ENCODE assay signal across 28 cellular contexts in genomic region chr5:103541114-103541513, GRCh38.
"Had no signal": no experiment of that assay in that cellular context is flagged by ENCODE, and none has a peak within 500 bp of the region (broad histone marks: within the 10 kb centered on the region; RNA-seq: fewer than 3 reads in every experiment).

No MANE protein-coding gene starts in this region.

- H3K4me3 Mint-ChIP-seq: activated B cell treated with CpG ODN at 0.5 μM for 24 hours; activated CD4-positive, alpha-beta T cell treated with anti-CD3 and anti-CD28 coated beads, Interleukin-2, amount 10 ng/mL, durations not matched to agents 24 days and 14 days; activated naive CD8-positive, alpha-beta T cell treated with anti-CD3 and anti-CD28 coated beads, Interleukin-2, amount 50 U/mL, for 24 hours; activated T-cell treated with anti-CD3 and anti-CD28 coated beads, Interleukin-2, amount 50 U/mL, for 4 hours; brain; central memory CD8-positive, alpha-beta T cell; T-cell had no signal

- FAIRE-seq: astrocyte, TTC549 had no signal

- H3K36me3 Mint-ChIP-seq: activated naive CD4-positive, alpha-beta T cell treated with anti-CD3 and anti-CD28 coated beads, Interleukin-2, amount 50 U/mL, for 72 hours; brain; T-cell had no signal

- H3K9me3 Mint-ChIP-seq: activated B cell treated with CpG ODN at 0.5 μM for 24 hours; activated CD4-positive, alpha-beta T cell treated with anti-CD3 and anti-CD28 coated beads, Interleukin-2, amount 10 ng/mL, durations not matched to agents 24 days and 14 days; activated naive CD4-positive, alpha-beta T cell treated with anti-CD3 and anti-CD28 coated beads, Interleukin-2, amount 50 U/mL, for 72 hours; activated naive CD8-positive, alpha-beta T cell treated with anti-CD3 and anti-CD28 coated beads, Interleukin-2, amount 50 U/mL, for 24 hours; activated T-cell treated with anti-CD3 and anti-CD28 coated beads, Interleukin-2, amount 50 U/mL, for 4 hours; central memory CD8-positive, alpha-beta T cell; T-cell had no signal

- DNase-seq: activated B cell treated with CpG ODN at 0.5 μM for 24 hours; activated CD4-positive, alpha-beta T cell treated with anti-CD3 and anti-CD28 coated beads for 1 hour; activated CD4-positive, alpha-beta T cell treated with anti-CD3 and anti-CD28 coated beads, Interleukin-2, amount 10 ng/mL, durations not matched to agents 24 days and 14 days; activated CD4-positive, alpha-beta T cell treated with anti-CD3 and anti-CD28 coated beads, Interleukin-2, amount 50 U/mL, for 48 hours; activated CD8-positive, alpha-beta memory T cell treated with anti-CD3 and anti-CD28 coated beads for 24 hours; activated effector memory CD4-positive, alpha-beta T cell treated with anti-CD3 and anti-CD28 coated beads, Interleukin-2, amount 50 U/mL, for 16 hours; activated naive CD4-positive, alpha-beta T cell treated with Interleukin-2 at 50 U/mL for 16 hours; activated naive CD8-positive, alpha-beta T cell treated with anti-CD3 and anti-CD28 coated beads, Interleukin-2, amount 50 U/mL, for 24 hours; activated T-cell treated with anti-CD3 and anti-CD28 coated beads, Interleukin-2, amount 50 U/mL, for 4 hours; amygdala; cortex of kidney; NCI-H1092; NCI-H1417 treated with DMSO at 0.1 percent for 48 hours; NCI-H1694; NCI-H2029; NCI-H2107; NCI-H2171 treated with DMSO at 0.1 percent for 48 hours; NCI-H446; NCI-H524; T-cell; T-helper 2 cell; T1000 had no signal

- H3K27ac ChIP-seq: SK-N-MC had no signal

- H3K4me1 Mint-ChIP-seq: activated B cell treated with CpG ODN at 0.5 μM for 24 hours; activated CD4-positive, alpha-beta T cell treated with anti-CD3 and anti-CD28 coated beads, Interleukin-2, amount 10 ng/mL, durations not matched to agents 24 days and 14 days; activated naive CD8-positive, alpha-beta T cell treated with anti-CD3 and anti-CD28 coated beads, Interleukin-2, amount 50 U/mL, for 24 hours; central memory CD8-positive, alpha-beta T cell; T-cell had no signal

- ATAC-seq: activated naive CD4-positive, alpha-beta T cell treated with anti-CD3 and anti-CD28 coated beads, Interleukin-2, amount 50 U/mL, for 72 hours; activated naive CD8-positive, alpha-beta T cell treated with anti-CD3 and anti-CD28 coated beads, Interleukin-2, amount 50 U/mL, for 24 hours; activated T-cell treated with anti-CD3 and anti-CD28 coated beads, Interleukin-2, amount 50 U/mL, for 4 hours; T-cell had no signal

- H3K27me3 Mint-ChIP-seq: activated B cell treated with CpG ODN at 0.5 μM for 24 hours; activated CD4-positive, alpha-beta T cell treated with anti-CD3 and anti-CD28 coated beads, Interleukin-2, amount 10 ng/mL, durations not matched to agents 24 days and 14 days; brain; central memory CD8-positive, alpha-beta T cell had no signal

- H3K27ac Mint-ChIP-seq: activated B cell treated with CpG ODN at 0.5 μM for 24 hours; activated CD4-positive, alpha-beta T cell treated with anti-CD3 and anti-CD28 coated beads, Interleukin-2, amount 10 ng/mL, durations not matched to agents 24 days and 14 days; activated naive CD4-positive, alpha-beta T cell treated with anti-CD3 and anti-CD28 coated beads, Interleukin-2, amount 50 U/mL, for 72 hours; activated naive CD8-positive, alpha-beta T cell treated with anti-CD3 and anti-CD28 coated beads, Interleukin-2, amount 50 U/mL, for 24 hours; brain; T-cell had no signal
